8 cellular contexts compared by ENCODE assay signal in genomic region chr11:35012467-35013191, GRCh38.
DNase-seq lines count a peak whose midpoint lies in the region; ATAC-seq and TF ChIP-seq lines count a peak whose summit lies in the region.

No MANE protein-coding gene starts in this region.

- no peaks in the 10 kb centered on the region for H3K27me3 Mint-ChIP-seq in CD4-positive, CD25-positive, alpha-beta regulatory T cell
- H3K27me3 Mint-ChIP-seq in activated CD4-positive, alpha-beta memory T cell treated with anti-CD3 and anti-CD28 coated beads, Interleukin-2, amount 10 ng/mL, durations not matched to agents 7 days and 5 days: peaks cover 11% of the 10 kb centered on the region

- peak overlapping the region; percentile 87 to 92 (median 92) for H3K27ac Mint-ChIP-seq in CD4-positive, CD25-positive, alpha-beta regulatory T cell
- peak overlapping the region; percentile 88 for H3K27ac Mint-ChIP-seq in activated CD4-positive, alpha-beta memory T cell treated with anti-CD3 and anti-CD28 coated beads, Interleukin-2, amount 10 ng/mL, durations not matched to agents 7 days and 5 days

- TF ChIP-seq POLR2A in breast epithelium (IDR thresholded peaks at IDR 0.05): no peak

- peak; percentile 41 to 52 for ATAC-seq in CD4-positive, CD25-positive, alpha-beta regulatory T cell (ENCODE audit: low read depth in 2 of 2)
- peak; percentile 79 for ATAC-seq in GM19351 (IDR thresholded peaks at IDR 0.05; ENCODE audit: unreplicated experiment)
- peak; percentile 66 for ATAC-seq in HG03060 (IDR thresholded peaks at IDR 0.05; ENCODE audit: low read depth, unreplicated experiment)

- peaks cover 28% of the 10 kb centered on the region for H3K4me1 ChIP-seq in CD4-positive, CD25-positive, alpha-beta regulatory T cell (ENCODE audit: control insufficient read depth, insufficient read depth, low read length, poor library complexity, severe bottlenecking)
- no peaks in the 10 kb centered on the region for H3K4me1 ChIP-seq in breast epithelium

- peak overlapping the region; percentile 61 to 77 (median 72) for H3K4me3 Mint-ChIP-seq in CD4-positive, CD25-positive, alpha-beta regulatory T cell
- H3K4me3 Mint-ChIP-seq in activated CD4-positive, alpha-beta memory T cell treated with anti-CD3 and anti-CD28 coated beads, Interleukin-2, amount 10 ng/mL, durations not matched to agents 7 days and 5 days: peak overlapping the region; percentile 33

- peak in 2 of 3 donors; percentile 50 to 75 for DNase-seq in CD4-positive, CD25-positive, alpha-beta regulatory T cell
- peak; percentile 35 for DNase-seq in activated CD4-positive, alpha-beta memory T cell treated with anti-CD3 and anti-CD28 coated beads, Interleukin-2, amount 10 ng/mL, durations not matched to agents 7 days and 5 days
- no peak for DNase-seq in NCI-H2081 treated with DMSO at 0.1 percent for 48 hours (lab: John Stamatoyannopoulos, UW)
- DNase-seq in breast epithelium (ENCODE audit: low spot score in 2 of 2): no peak
- no peak for DNase-seq in anterior cingulate cortex (lab: John Stamatoyannopoulos, UW)
- DNase-seq in NCI-H82 treated with DMSO at 0.1 percent for 48 hours (lab: John Stamatoyannopoulos, UW; ENCODE audit: unreplicated experiment): no peak

- POLR2A ChIA-PET in activated CD4-positive, alpha-beta memory T cell treated with anti-CD3 and anti-CD28 coated beads, Interleukin-2, amount 10 ng/mL, durations not matched to agents 7 days and 5 days (lab: Charles Lee): interaction anchor here (1.1 to 4.3 kb wide), 12 partner anchors 18 to 151 kb away, joined by 3 to 27 read pairs (median 6); partner anchors contain the start of gene CD44

- intact Hi-C loops in breast epithelium (cut with DNase I; ENCODE audit: low total_unique reads): no loop called here

- no peaks in the 10 kb centered on the region for H3K9me3 ChIP-seq in CD4-positive, CD25-positive, alpha-beta regulatory T cell (ENCODE audit: control insufficient read depth in 2 of 2, low read length in 2 of 2)
- H3K9me3 ChIP-seq in breast epithelium: no peaks in the 10 kb centered on the region

- H3K9me3 Mint-ChIP-seq in CD4-positive, CD25-positive, alpha-beta regulatory T cell: peaks cover 0 to 2% (median 0%) of the 10 kb centered on the region in 7 donors
- no peaks in the 10 kb centered on the region for H3K9me3 Mint-ChIP-seq in activated CD4-positive, alpha-beta memory T cell treated with anti-CD3 and anti-CD28 coated beads, Interleukin-2, amount 10 ng/mL, durations not matched to agents 7 days and 5 days

- H3K36me3 ChIP-seq in CD4-positive, CD25-positive, alpha-beta regulatory T cell (ENCODE audit: control insufficient read depth, insufficient read depth, low read length): no peaks in the 10 kb centered on the region
- no peaks in the 10 kb centered on the region for H3K36me3 ChIP-seq in breast epithelium

- no peaks in the 10 kb centered on the region for H3K36me3 Mint-ChIP-seq in CD4-positive, CD25-positive, alpha-beta regulatory T cell
- H3K36me3 Mint-ChIP-seq in activated CD4-positive, alpha-beta memory T cell treated with anti-CD3 and anti-CD28 coated beads, Interleukin-2, amount 10 ng/mL, durations not matched to agents 7 days and 5 days (ENCODE audit: low read depth): peaks cover 3% of the 10 kb centered on the region

- H3K27me3 ChIP-seq in CD4-positive, CD25-positive, alpha-beta regulatory T cell (ENCODE audit: control insufficient read depth, insufficient read depth, low read length): no peaks in the 10 kb centered on the region
- H3K27me3 ChIP-seq in breast epithelium: no peaks in the 10 kb centered on the region

- H3K4me3 ChIP-seq in CD4-positive, CD25-positive, alpha-beta regulatory T cell (ENCODE audit: low read depth, low read length): peak overlapping the region; percentile 30
- H3K4me3 ChIP-seq in breast epithelium: no peak overlapping the region

- H3K27ac ChIP-seq in CD4-positive, CD25-positive, alpha-beta regulatory T cell (ENCODE audit: insufficient read depth, low read length, poor library complexity, severe bottlenecking): peak overlapping the region; percentile 77
- no peak overlapping the region for H3K27ac ChIP-seq in breast epithelium

- CTCF ChIA-PET in activated CD4-positive, alpha-beta memory T cell treated with anti-CD3 and anti-CD28 coated beads, Interleukin-2, amount 10 ng/mL, durations not matched to agents 7 days and 5 days (lab: Charles Lee): interaction anchor here (0.7 to 2.9 kb wide), 8 partner anchors 13 to 63 kb away, joined by 3 to 10 read pairs (median 3); no protein-coding TSS in a partner anchor

- peaks cover 21 to 51% (median 39%) of the 10 kb centered on the region in 4 donors for H3K4me1 Mint-ChIP-seq in CD4-positive, CD25-positive, alpha-beta regulatory T cell
- H3K4me1 Mint-ChIP-seq in activated CD4-positive, alpha-beta memory T cell treated with anti-CD3 and anti-CD28 coated beads, Interleukin-2, amount 10 ng/mL, durations not matched to agents 7 days and 5 days: peaks cover 48% of the 10 kb centered on the region

- TF ChIP-seq CTCF in breast epithelium (IDR thresholded peaks at IDR 0.05): no peak

Comparison
In these comparisons a context has a peak if more than half of its experiments do, and no peak if none do; other contexts are left out.
1. DNase-seq: peak in CD4-positive, CD25-positive, alpha-beta regulatory T cell (2 of 3) and activated CD4-positive, alpha-beta memory T cell treated with anti-CD3 and anti-CD28 coated beads, Interleukin-2, amount 10 ng/mL, durations not matched to agents 7 days and 5 days (single experiment); none in NCI-H2081 treated with DMSO at 0.1 percent for 48 hours (single experiment), breast epithelium (0 of 2), anterior cingulate cortex (0 of 58) and NCI-H82 treated with DMSO at 0.1 percent for 48 hours (single experiment).
2. Peak in every context shown above with its lines, with median percentiles within 50 percentile points of each other: ATAC-seq.